Comparison of ENCODE assay signal across 29 cellular contexts in the genomic region with DNA sequence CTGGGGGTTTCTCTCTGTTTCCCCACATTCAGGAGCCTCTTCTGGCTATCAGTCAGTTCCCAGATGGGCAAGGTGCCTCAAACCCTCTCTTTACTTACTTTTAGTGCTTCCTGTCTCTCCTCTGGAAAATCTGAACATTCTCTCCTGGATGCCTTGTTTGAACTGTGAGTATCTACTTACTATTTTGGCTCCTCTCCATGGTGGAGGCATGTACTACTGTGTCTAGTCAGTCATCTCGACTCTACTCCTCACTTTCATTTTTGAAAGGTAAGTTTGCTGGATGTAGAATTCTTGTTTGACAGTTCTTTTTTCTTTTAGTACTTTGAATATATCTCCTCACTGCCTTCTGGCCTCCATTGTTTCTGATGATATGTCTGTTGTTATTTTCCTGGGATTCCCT.
"Had no signal": no experiment of that assay in that cellular context is flagged by ENCODE, and none has a peak within 500 bp of the region (broad histone marks: within the 10 kb centered on the region; RNA-seq: fewer than 3 reads in every experiment).

No MANE protein-coding gene starts in this region.

- H3K36me3 Mint-ChIP-seq: neural progenitor cell had no signal

- H3K4me1 ChIP-seq: esophagus squamous epithelium, heart right ventricle, left lung, neural progenitor cell, parathyroid adenoma, right lobe of liver, suprapubic skin, transverse colon, upper lobe of right lung, uterus had no signal

- H3K9me3 Mint-ChIP-seq: nephron, neural progenitor cell had no signal

- DNase-seq: effector memory CD8-positive, alpha-beta T cell; erythroblast; esophagus squamous epithelium; foreskin melanocyte; glutamatergic neuron; heart right ventricle; hippocampal formation; left cardiac atrium; left lung; mammary epithelial cell; mesendoderm; midbrain; naive thymus-derived CD4-positive, alpha-beta T cell; right lobe of liver; small intestine; stimulated activated CD4-positive, alpha-beta T cell treated with anti-CD3 and anti-CD28 coated beads, Interleukin-12 subunit alpha, Interleukin-12 subunit beta, amount 100 ng/mL, for 4 hours; stimulated activated CD4-positive, alpha-beta T cell treated with anti-CD3 and anti-CD28 coated beads, Interleukin-1b, Interleukin-23, amount 100 ng/mL, for 48 hours; stimulated activated CD4-positive, alpha-beta T cell treated with anti-CD3 and anti-CD28 coated beads, Interleukin-4, amount 100 ng/mL, for 1 hour; stimulated activated CD8-positive, alpha-beta memory T cell treated with anti-CD3 and anti-CD28 coated beads, Interleukin-4, amount 100 ng/mL, for 48 hours; stimulated activated naive CD4-positive, alpha-beta T cell; stimulated activated naive CD8-positive, alpha-beta T cell treated with anti-CD3 and anti-CD28 coated beads, Interleukin-15, amount 100 ng/mL, for 72 hours; transverse colon; upper lobe of right lung; uterus had no signal

- H3K27ac Mint-ChIP-seq: effector memory CD8-positive, alpha-beta T cell; naive thymus-derived CD4-positive, alpha-beta T cell; nephron; neural progenitor cell; progenitor cell of endocrine pancreas; stimulated activated naive CD8-positive, alpha-beta T cell treated with anti-CD3 and anti-CD28 coated beads, Interleukin-15, amount 100 ng/mL, for 72 hours had no signal

- H3K27me3 ChIP-seq: esophagus squamous epithelium, heart right ventricle, left lung, neural progenitor cell, right lobe of liver, suprapubic skin, transverse colon, upper lobe of right lung, uterus had no signal

- H3K4me3 ChIP-seq: esophagus squamous epithelium, heart right ventricle, left lung, neural progenitor cell, right lobe of liver, suprapubic skin, transverse colon, upper lobe of right lung, uterus had no signal

- H3K27ac ChIP-seq: esophagus squamous epithelium, heart right ventricle, left lung, neural progenitor cell, parathyroid adenoma, right lobe of liver, suprapubic skin, transverse colon, upper lobe of right lung, uterus had no signal

- H3K9me3 ChIP-seq: esophagus squamous epithelium, right lobe of liver, transverse colon, upper lobe of right lung, uterus had no signal

- H3K27me3 Mint-ChIP-seq: progenitor cell of endocrine pancreas; stimulated activated naive CD8-positive, alpha-beta T cell treated with anti-CD3 and anti-CD28 coated beads, Interleukin-15, amount 100 ng/mL, for 72 hours had no signal

- H3K4me3 Mint-ChIP-seq: effector memory CD8-positive, alpha-beta T cell; naive thymus-derived CD4-positive, alpha-beta T cell; nephron; neural progenitor cell; stimulated activated naive CD8-positive, alpha-beta T cell treated with anti-CD3 and anti-CD28 coated beads, Interleukin-15, amount 100 ng/mL, for 72 hours had no signal

- H3K36me3 ChIP-seq: esophagus squamous epithelium, heart right ventricle, left lung, neural progenitor cell, right lobe of liver, suprapubic skin, transverse colon, upper lobe of right lung, uterus had no signal

- H3K4me1 Mint-ChIP-seq: naive thymus-derived CD4-positive, alpha-beta T cell; nephron; neural progenitor cell; stimulated activated naive CD8-positive, alpha-beta T cell treated with anti-CD3 and anti-CD28 coated beads, Interleukin-15, amount 100 ng/mL, for 72 hours had no signal
